25 cellular contexts compared by ENCODE assay signal in the genomic region with DNA sequence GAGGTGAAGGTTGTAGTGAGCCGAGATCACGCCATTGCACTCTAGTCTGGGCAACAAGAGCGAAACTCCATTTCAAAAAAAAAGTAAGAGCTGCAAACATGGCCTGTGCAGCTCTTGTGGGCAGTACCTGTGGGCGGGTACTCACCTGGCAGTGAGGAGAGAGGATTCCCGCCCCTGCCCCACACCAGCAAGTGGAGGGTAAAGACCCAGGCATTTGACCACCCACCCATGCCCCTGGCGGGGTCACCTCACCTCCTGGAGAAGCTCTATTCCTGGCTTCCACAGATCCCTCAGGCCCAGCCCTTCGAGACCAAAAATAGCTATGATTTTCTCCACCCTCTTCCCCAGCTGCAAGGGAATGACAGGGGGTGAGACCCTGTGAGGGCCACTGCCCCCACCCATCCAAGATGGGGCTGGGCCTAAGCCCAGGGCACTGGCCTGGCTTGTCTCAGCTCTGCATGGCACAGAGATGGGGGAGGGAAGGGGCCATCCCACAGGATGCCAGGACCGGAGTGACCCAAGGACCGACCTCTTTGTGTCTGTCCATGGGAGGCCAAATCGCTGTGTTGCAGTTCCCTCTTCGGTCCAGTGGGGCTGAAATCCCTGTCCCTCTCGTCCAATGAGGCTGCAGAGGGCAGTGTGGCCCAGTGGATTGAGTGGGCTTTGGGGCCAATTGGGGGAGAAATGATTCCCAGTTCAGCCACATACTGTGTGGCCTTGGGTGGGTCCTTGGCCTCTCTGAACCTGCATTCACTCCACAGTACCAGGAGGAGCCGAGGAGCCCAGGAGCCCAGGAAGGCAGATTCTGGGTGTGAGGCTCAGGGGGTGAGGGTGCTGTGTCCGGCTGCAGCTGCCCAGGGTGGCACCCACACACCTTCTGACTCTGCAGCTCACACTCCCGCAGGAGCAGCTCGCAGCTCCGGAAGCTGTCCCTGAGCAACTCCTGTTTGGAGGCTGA. TPM values are rescaled to one million over a fixed set of nuclear protein-coding genes. Genes with fewer than 3 reads are reported as not detected.
"Had no signal": no experiment of that assay in that cellular context is flagged by ENCODE, and none has a peak within 500 bp of the region (broad histone marks: within the 10 kb centered on the region; RNA-seq: fewer than 3 reads in every experiment).

No MANE protein-coding gene starts in this region.

- H3K9me3 Mint-ChIP-seq: activated naive CD4-positive, alpha-beta T cell treated with anti-CD3 and anti-CD28 coated beads, Interleukin-2, amount 50 U/mL, for 24 hours; memory B cell; neural crest cell had no signal

- H3K4me1 ChIP-seq: spleen, thyroid gland had no signal

- H3K4me3 Mint-ChIP-seq: activated naive CD4-positive, alpha-beta T cell treated with anti-CD3 and anti-CD28 coated beads, Interleukin-2, amount 50 U/mL, for 24 hours; memory B cell; neural crest cell had no signal

- H3K27ac Mint-ChIP-seq: activated naive CD4-positive, alpha-beta T cell treated with anti-CD3 and anti-CD28 coated beads, Interleukin-2, amount 50 U/mL, for 24 hours; memory B cell had no signal

- DNase-seq: activated CD4-positive, alpha-beta T cell treated with anti-CD3 and anti-CD28 coated beads, Interleukin-2, amount 50 U/mL, for 1 hour; activated CD4-positive, CD25-positive, alpha-beta regulatory T cell treated with anti-CD3 and anti-CD28 coated beads, Interleukin-2, amount 50 U/mL, for 72 hours; activated gamma-delta T cell treated with Interleukin-2 at 50 U/mL for 16 hours; activated T-cell treated with anti-CD3 and anti-CD28 coated beads, Interleukin-2, amount 50 U/mL, for 1 hour; anterior cingulate cortex; central memory CD4-positive, alpha-beta T cell; dermis blood vessel endothelial cell; effector CD8-positive, alpha-beta T cell; erythroblast; foreskin fibroblast; left colon; retina; spleen; stimulated activated CD4-positive, alpha-beta T cell treated with anti-CD3 and anti-CD28 coated beads, Interleukin-4, amount 100 ng/mL, for 1 hour; stimulated activated naive CD8-positive, alpha-beta T cell treated with anti-CD3 and anti-CD28 coated beads, Interleukin-15, Interleukin-2, amounts not matched to agents 100 U/mL and 50 U/mL, for 24 hours had no signal

- H3K36me3 ChIP-seq: spleen, thyroid gland had no signal

- H3K4me3 ChIP-seq: spleen, thyroid gland had no signal

- H3K27ac ChIP-seq: spleen, thyroid gland, VCaP had no signal

- H3K27me3 ChIP-seq: spleen, thyroid gland had no signal

- H3K9me3 ChIP-seq: spleen, thyroid gland had no signal

- ATAC-seq: left colon; stimulated activated naive CD8-positive, alpha-beta T cell treated with anti-CD3 and anti-CD28 coated beads, Interleukin-15, Interleukin-2, amounts not matched to agents 100 U/mL and 50 U/mL, for 24 hours had no signal

- H3K4me1 Mint-ChIP-seq: activated naive CD4-positive, alpha-beta T cell treated with anti-CD3 and anti-CD28 coated beads, Interleukin-2, amount 50 U/mL, for 24 hours had no signal

- H3K36me3 Mint-ChIP-seq: activated naive CD4-positive, alpha-beta T cell treated with anti-CD3 and anti-CD28 coated beads, Interleukin-2, amount 50 U/mL, for 24 hours; memory B cell had no signal

RNA-seq across cellular contexts. Expression of gene SEC14L6, which starts 14.6 kb away (rescaled TPM):
- total RNA-seq: mononuclear cell; myocyte; T-helper 2 cell treated with Interferon-gamma antibody and Interleukin-4, amounts not matched to agents 100 ng/mL and 5 ng/mL, for 36 hours had no signal
- polyA plus RNA-seq: keratinocyte had no signal

RNA-seq across cellular contexts. Expression of gene SEC14L4, which starts 26.4 kb away (rescaled TPM):
- total RNA-seq: left colon; mononuclear cell; myocyte; subcutaneous adipose tissue; T-helper 2 cell treated with Interferon-gamma antibody and Interleukin-4, amounts not matched to agents 100 ng/mL and 5 ng/mL, for 36 hours had no signal

RNA-seq across cellular contexts. Expression of gene GAL3ST1, which starts 42.5 kb away (rescaled TPM):
- total RNA-seq: myocyte; T-helper 2 cell treated with Interferon-gamma antibody and Interleukin-4, amounts not matched to agents 100 ng/mL and 5 ng/mL, for 36 hours had no signal
- polyA plus RNA-seq: keratinocyte had no signal
